In the genomic region with DNA sequence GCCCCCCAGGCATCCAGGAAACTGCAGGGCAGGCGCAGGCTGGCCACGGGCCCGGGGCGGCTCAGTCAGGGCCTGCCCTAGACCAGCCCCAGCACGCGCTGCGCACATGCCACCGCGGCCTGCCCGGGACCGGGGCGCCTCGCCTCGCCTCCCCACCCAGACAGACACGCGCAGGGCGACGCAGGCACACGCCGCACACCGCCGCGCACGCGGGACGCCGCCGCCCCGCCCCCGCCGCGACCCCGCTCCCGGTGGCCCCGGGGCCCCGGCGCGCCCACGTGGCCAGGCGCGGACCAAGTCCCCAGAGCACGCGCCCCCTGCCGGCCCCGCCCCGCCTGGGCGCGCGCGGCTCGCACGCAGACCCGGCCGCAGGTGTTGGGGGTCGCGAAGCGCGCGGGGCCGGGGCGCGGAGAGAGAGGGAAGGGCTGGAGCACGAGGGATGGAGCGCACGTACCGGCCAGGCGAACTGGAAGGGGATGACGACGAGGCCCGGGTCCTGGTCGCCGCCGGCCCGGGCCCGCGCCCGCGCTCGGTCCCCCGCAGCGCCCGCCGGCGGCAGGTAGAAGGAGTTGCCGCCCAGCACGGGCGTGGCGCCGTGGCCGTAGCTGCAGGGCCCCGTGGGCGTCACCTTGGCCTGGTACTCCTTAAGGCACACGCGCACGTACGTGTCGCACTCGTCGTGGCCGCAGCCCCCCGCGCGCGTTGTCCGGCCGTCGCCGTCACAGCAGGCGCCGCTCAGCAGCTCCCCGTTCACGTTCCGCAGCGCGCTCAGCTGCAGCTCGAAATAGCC, we compare ENCODE assay signal across 8 cellular contexts. TPM values are rescaled to one million over a fixed set of nuclear protein-coding genes. Genes with fewer than 3 reads are reported as not detected.
DNase-seq lines count a peak whose midpoint lies in the region; ATAC-seq lines count a peak whose summit lies in the region.

No MANE protein-coding gene starts in this region.

- peak; percentile 11 to 27 for ATAC-seq in activated T-cell treated with anti-CD3 and anti-CD28 coated beads, Interleukin-2, amount 50 U/mL, for 72 hours (replicated peaks in 1 of 2)

- peak; percentile 34 for DNase-seq in stimulated activated CD4-positive, alpha-beta T cell treated with anti-CD3 and anti-CD28 coated beads, Interleukin-15, amount 100 ng/mL, for 24 hours
- DNase-seq in stimulated activated CD4-positive, alpha-beta T cell treated with anti-CD3 and anti-CD28 coated beads, Interleukin-1b, Interleukin-23, amount 100 ng/mL, for 48 hours: no peak
- peak in 1 of 2 donors; percentile 45 for DNase-seq in activated T-cell treated with anti-CD3 and anti-CD28 coated beads, Interleukin-2, amount 50 U/mL, for 72 hours
- peak; percentile 46 for DNase-seq in kidney tubule cell (ENCODE audit: low spot score)
- DNase-seq in GM19238 (ENCODE audit: insufficient read length, low spot score): no peak
- no peak for DNase-seq in activated effector memory CD4-positive, alpha-beta T cell treated with Interleukin-2 at 50 U/mL for 16 hours
- DNase-seq in SHP77 (lab: John Stamatoyannopoulos, UW): no peak

- WGBS in urinary bladder: 3% methylated on average over 116 of the region's 116 CpGs

- peaks cover 13% of the 10 kb centered on the region for H3K4me1 Mint-ChIP-seq in activated T-cell treated with anti-CD3 and anti-CD28 coated beads, Interleukin-2, amount 50 U/mL, for 72 hours (ENCODE audit: low read depth)

- H3K27ac ChIP-seq in urinary bladder (ENCODE audit: low read depth): peak overlapping the region; percentile 25

- no peaks in the 10 kb centered on the region for H3K9me3 Mint-ChIP-seq in activated T-cell treated with anti-CD3 and anti-CD28 coated beads, Interleukin-2, amount 50 U/mL, for 72 hours

- H3K27me3 Mint-ChIP-seq in activated T-cell treated with anti-CD3 and anti-CD28 coated beads, Interleukin-2, amount 50 U/mL, for 72 hours (ENCODE audit: low read depth): peaks cover 8% of the 10 kb centered on the region

- H3K4me3 Mint-ChIP-seq in activated T-cell treated with anti-CD3 and anti-CD28 coated beads, Interleukin-2, amount 50 U/mL, for 72 hours: peak overlapping the region; percentile 50 to 67

- H3K4me1 ChIP-seq in urinary bladder (ENCODE audit: insufficient read depth): no peaks in the 10 kb centered on the region

- H3K36me3 Mint-ChIP-seq in activated T-cell treated with anti-CD3 and anti-CD28 coated beads, Interleukin-2, amount 50 U/mL, for 72 hours (ENCODE audit: insufficient read depth in 2 of 2): no peaks in the 10 kb centered on the region

- H3K36me3 ChIP-seq in urinary bladder (ENCODE audit: insufficient read depth): no peaks in the 10 kb centered on the region

- H3K27ac Mint-ChIP-seq in activated T-cell treated with anti-CD3 and anti-CD28 coated beads, Interleukin-2, amount 50 U/mL, for 72 hours: no peak overlapping the region

- peak overlapping the region; percentile 56 for H3K4me3 ChIP-seq in urinary bladder (ENCODE audit: low read depth, low read length)

RNA-seq across cellular contexts. Expression of gene JAG2, which starts 1.1 kb away (rescaled TPM):
- 1 to 10 TPM; 3.1 to 5.4 TPM for total RNA-seq in activated T-cell treated with anti-CD3 and anti-CD28 coated beads, Interleukin-2, amount 50 U/mL, for 72 hours
- total RNA-seq in urinary bladder: 11.2 TPM
- 22.4 TPM for polyA plus RNA-seq in urinary bladder

RNA-seq across cellular contexts. Expression of gene NUDT14, which starts 13.6 kb away (rescaled TPM):
- 10 to 100 TPM; 13.3 to 18.2 TPM for total RNA-seq in activated T-cell treated with anti-CD3 and anti-CD28 coated beads, Interleukin-2, amount 50 U/mL, for 72 hours
- 7.3 TPM for total RNA-seq in urinary bladder
- 11.6 TPM for polyA plus RNA-seq in urinary bladder

Comparison
In these comparisons a context has a peak if more than half of its experiments do, and no peak if none do; other contexts are left out.
1. DNase-seq: peak in stimulated activated CD4-positive, alpha-beta T cell treated with anti-CD3 and anti-CD28 coated beads, Interleukin-15, amount 100 ng/mL, for 24 hours (single experiment) and kidney tubule cell (single experiment); none in stimulated activated CD4-positive, alpha-beta T cell treated with anti-CD3 and anti-CD28 coated beads, Interleukin-1b, Interleukin-23, amount 100 ng/mL, for 48 hours (single experiment), GM19238 (single experiment), activated effector memory CD4-positive, alpha-beta T cell treated with Interleukin-2 at 50 U/mL for 16 hours (single experiment) and SHP77 (0 of 2).